Comparison of ENCODE assay signal across 2 cellular contexts in the genomic region with DNA sequence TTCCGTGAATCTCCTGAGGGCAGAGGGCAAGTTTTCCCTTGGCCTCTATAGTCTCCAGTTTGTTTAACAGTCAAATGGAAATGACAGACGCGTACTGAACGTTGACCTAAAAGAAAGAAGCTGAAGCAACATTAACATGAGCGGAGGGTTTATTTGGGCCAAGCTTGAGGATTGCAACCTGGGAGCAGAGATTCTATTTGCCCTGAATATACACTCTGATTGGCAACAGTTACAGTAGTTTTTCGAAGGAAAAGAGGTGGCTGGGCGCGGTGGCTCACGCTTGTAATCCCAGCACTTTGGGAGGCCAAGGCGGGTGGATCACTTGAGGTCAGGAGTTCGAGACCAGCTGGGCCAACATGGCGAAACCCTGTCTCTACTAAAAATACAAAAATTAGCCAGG. TPM values are rescaled to one million over a fixed set of nuclear protein-coding genes. Genes with fewer than 3 reads are reported as not detected.
"Had no signal": no experiment of that assay in that cellular context is flagged by ENCODE, and none has a peak within 500 bp of the region (broad histone marks: within the 10 kb centered on the region; RNA-seq: fewer than 3 reads in every experiment).

No MANE protein-coding gene starts in this region.

RNA-seq across cellular contexts. Expression of gene SHANK3, which starts 32.3 kb away (rescaled TPM):
- total RNA-seq: T-helper 1 cell treated with Interleukin-12 subunit alpha and Interleukin-12 subunit beta and Interleukin-4 antibody, amounts not matched to agents 30 ng/mL and 1 ng/mL, for 36 hours had no signal

RNA-seq across cellular contexts. Expression of gene MAPK8IP2, which starts 39.7 kb away (rescaled TPM):
- total RNA-seq: ascending aorta had no signal
